In genomic region chr2:169452080-169452479, GRCh38 we compare ENCODE assay signal across 8 cellular contexts. TPM values are rescaled to one million over a fixed set of nuclear protein-coding genes. Genes with fewer than 3 reads are reported as not detected.
A peak's percentile ranks its signal among the peaks of the same experiment; 100 is the strongest.
DNase-seq lines count a peak whose midpoint lies in the region; ATAC-seq and TF ChIP-seq lines count a peak whose summit lies in the region.

No MANE protein-coding gene starts in this region.

- no peaks in the 10 kb centered on the region for H3K36me3 ChIP-seq in H7 (replicated peaks; ENCODE audit: control insufficient read depth, insufficient read depth, low read length)

- no peaks in the 10 kb centered on the region for H3K4me1 Mint-ChIP-seq in stimulated activated effector memory CD8-positive, alpha-beta T cell treated with anti-CD3 and anti-CD28 coated beads, Interleukin-12 subunit alpha, Interleukin-12 subunit beta, amount 100 ng/mL, for 72 hours

- no peaks in the 10 kb centered on the region for H3K27me3 ChIP-seq in H7 (ENCODE audit: control insufficient read depth, insufficient read depth, low read length)

- H3K4me3 ChIP-seq in H7 (ENCODE audit: insufficient read depth, low read depth, low read length): no peak overlapping the region

- DNase-seq in AG08396 (ENCODE audit: low spot score): peak; percentile 20
- DNase-seq in H7: peak; percentile 32
- peak; percentile 85 for DNase-seq in NCI-H82 (lab: John Stamatoyannopoulos, UW)
- peak; percentile 45 to 63 for DNase-seq in erythroblast (lab: John Stamatoyannopoulos, UW)
- peak; percentile 45 for DNase-seq in pons (ENCODE audit: low spot score)
- DNase-seq in stimulated activated effector memory CD8-positive, alpha-beta T cell treated with anti-CD3 and anti-CD28 coated beads, Interleukin-12 subunit alpha, Interleukin-12 subunit beta, amount 100 ng/mL, for 72 hours (ENCODE audit: low spot score in 2 of 2): no peak

- no peak for TF ChIP-seq POLR2A in erythroblast (IDR thresholded peaks at IDR 0.05; ENCODE audit: low read length)

- H3K36me3 Mint-ChIP-seq in stimulated activated effector memory CD8-positive, alpha-beta T cell treated with anti-CD3 and anti-CD28 coated beads, Interleukin-12 subunit alpha, Interleukin-12 subunit beta, amount 100 ng/mL, for 72 hours: no peaks in the 10 kb centered on the region

- H3K27ac Mint-ChIP-seq in stimulated activated effector memory CD8-positive, alpha-beta T cell treated with anti-CD3 and anti-CD28 coated beads, Interleukin-12 subunit alpha, Interleukin-12 subunit beta, amount 100 ng/mL, for 72 hours: no peak overlapping the region

- no peaks in the 10 kb centered on the region for H3K9me3 Mint-ChIP-seq in stimulated activated effector memory CD8-positive, alpha-beta T cell treated with anti-CD3 and anti-CD28 coated beads, Interleukin-12 subunit alpha, Interleukin-12 subunit beta, amount 100 ng/mL, for 72 hours

- no peak overlapping the region for H3K4me3 Mint-ChIP-seq in stimulated activated effector memory CD8-positive, alpha-beta T cell treated with anti-CD3 and anti-CD28 coated beads, Interleukin-12 subunit alpha, Interleukin-12 subunit beta, amount 100 ng/mL, for 72 hours

- no peak for ATAC-seq in stimulated activated effector memory CD8-positive, alpha-beta T cell treated with anti-CD3 and anti-CD28 coated beads, Interleukin-12 subunit alpha, Interleukin-12 subunit beta, amount 100 ng/mL, for 72 hours
- ATAC-seq in GM19351 (IDR thresholded peaks at IDR 0.05; ENCODE audit: unreplicated experiment) (no peak), HG02588 (IDR thresholded peaks at IDR 0.05; ENCODE audit: unreplicated experiment) (no peak)

RNA-seq across cellular contexts. Expression of gene BBS5, which starts 27.2 kb away (rescaled TPM):
- 1.3 and 1.9 TPM in 2 replicates for total RNA-seq in H7 (2014; rRNA removed; shearing (Covaris generic))

RNA-seq across cellular contexts. Expression of gene KLHL41, which starts 57.4 kb away (rescaled TPM):
- total RNA-seq in H7 (2014; rRNA removed; shearing (Covaris generic)): not detected in 2 replicates

Comparison
In these comparisons a context has a peak if more than half of its experiments do, and no peak if none do; other contexts are left out.
1. DNase-seq: peak in AG08396 (single experiment), H7 (single experiment), NCI-H82 (single experiment), erythroblast (2 of 2) and pons (single experiment); none in stimulated activated effector memory CD8-positive, alpha-beta T cell treated with anti-CD3 and anti-CD28 coated beads, Interleukin-12 subunit alpha, Interleukin-12 subunit beta, amount 100 ng/mL, for 72 hours (0 of 2).